8 cellular contexts compared by ENCODE assay signal in genomic region chr2:20224716-20225293, GRCh38. TPM values are rescaled to one million over a fixed set of nuclear protein-coding genes. Genes with fewer than 3 reads are reported as not detected.
DNase-seq lines count a peak whose midpoint lies in the region; ATAC-seq, FAIRE-seq and TF ChIP-seq lines count a peak whose summit lies in the region.

TSS of gene SDC1 (minus strand) at chr2:20225130. CDS start at chr2:20224867, 263 bp downstream.

- no peak for TF ChIP-seq CTCF in breast epithelium (IDR thresholded peaks at IDR 0.05)
- no peak for TF ChIP-seq CTCF in kidney (IDR thresholded peaks at IDR 0.05; ENCODE audit: borderline replicate concordance, extremely low read depth, insufficient read depth)

- no peak for FAIRE-seq in kidney (lab: Jason Lieb, UNC)

- DNase-seq in NCI-H524 (lab: John Stamatoyannopoulos, UW) (peak; percentile 50 to 61), NCI-H524 treated with DMSO at 0.1 percent for 48 hours (lab: John Stamatoyannopoulos, UW) (no peak), NCI-H526 treated with DMSO at 0.1 percent for 48 hours (lab: John Stamatoyannopoulos, UW) (peak; percentile 68), breast epithelium (ENCODE audit: low spot score in 2 of 2) (peak; percentile 52 to 56), kidney (peak; percentile 86), KG1 (lab: John Stamatoyannopoulos, UW) (no peak)
- no peak for DNase-seq in stimulated activated naive B cell treated with anti-CD40 and anti-IgM and Interleukin-4, amounts not matched to agents 10 μg/mL and 1 μg/mL and 100 μg/mL, for 72 hours

- no peaks in the 10 kb centered on the region for H3K27me3 ChIP-seq in breast epithelium

- no peak within 1 kb of the TSS for H3K27ac Mint-ChIP-seq in stimulated activated naive B cell treated with anti-CD40 and anti-IgM and Interleukin-4, amounts not matched to agents 10 μg/mL and 1 μg/mL and 100 μg/mL, for 72 hours

- peak; percentile 25 for ATAC-seq in HG02678 (IDR thresholded peaks at IDR 0.05; ENCODE audit: unreplicated experiment)
- ATAC-seq in stimulated activated naive B cell treated with anti-CD40 and anti-IgM and Interleukin-4, amounts not matched to agents 10 μg/mL and 1 μg/mL and 100 μg/mL, for 72 hours (replicated peaks): peak; percentile 39 to 41

- H3K4me1 ChIP-seq in breast epithelium (peaks cover 6 to 18% of the 10 kb centered on the region in 2 donors), kidney (ENCODE audit: control insufficient read depth in 1 of 2, insufficient read depth in 1 of 2, low read depth in 1 of 2, low read length in 2 of 2) (peaks cover 12 to 25% of the 10 kb centered on the region in 2 donors)

- no peaks in the 10 kb centered on the region for H3K36me3 Mint-ChIP-seq in stimulated activated naive B cell treated with anti-CD40 and anti-IgM and Interleukin-4, amounts not matched to agents 10 μg/mL and 1 μg/mL and 100 μg/mL, for 72 hours

- H3K36me3 ChIP-seq in breast epithelium (no peaks in the 10 kb centered on the region), kidney (ENCODE audit: control insufficient read depth in 1 of 2, insufficient read depth in 2 of 2, low read length in 2 of 2) (no peaks in the 10 kb centered on the region)

- no peaks in the 10 kb centered on the region for H3K9me3 Mint-ChIP-seq in stimulated activated naive B cell treated with anti-CD40 and anti-IgM and Interleukin-4, amounts not matched to agents 10 μg/mL and 1 μg/mL and 100 μg/mL, for 72 hours

- H3K27ac ChIP-seq in breast epithelium: peak within 1 kb of the TSS; percentile 94 to 95
- H3K27ac ChIP-seq in kidney (ENCODE audit: low read depth in 2 of 2, low read length in 2 of 2): peak within 1 kb of the TSS; percentile 82 to 84

- H3K4me3 ChIP-seq in breast epithelium (peak within 1 kb of the TSS; percentile 50 to 96 (median 77)), kidney (ENCODE audit: low read length in 2 of 2) (peak within 1 kb of the TSS; percentile 57 to 73)

- H3K27me3 Mint-ChIP-seq in stimulated activated naive B cell treated with anti-CD40 and anti-IgM and Interleukin-4, amounts not matched to agents 10 μg/mL and 1 μg/mL and 100 μg/mL, for 72 hours: peaks cover 44 to 63% of the 10 kb centered on the region in 2 donors

- no peak for TF ChIP-seq POLR2A in breast epithelium (IDR thresholded peaks at IDR 0.05)

- intact Hi-C loops in breast epithelium (cut with DNase I; ENCODE audit: low total_unique reads) (loop anchor here (5.0 kb wide), 1 partner anchor 993 kb away; no protein-coding TSS in a partner anchor), kidney (cut with DNase I) (no loop called here)

- H3K4me3 Mint-ChIP-seq in stimulated activated naive B cell treated with anti-CD40 and anti-IgM and Interleukin-4, amounts not matched to agents 10 μg/mL and 1 μg/mL and 100 μg/mL, for 72 hours: peak within 1 kb of the TSS; percentile 67 to 77

- peak within 1 kb of the TSS; percentile 43 to 76 for H3K9ac ChIP-seq in kidney (ENCODE audit: low read length in 2 of 2)

- peaks cover 8 to 22% of the 10 kb centered on the region in 2 donors for H3K4me1 Mint-ChIP-seq in stimulated activated naive B cell treated with anti-CD40 and anti-IgM and Interleukin-4, amounts not matched to agents 10 μg/mL and 1 μg/mL and 100 μg/mL, for 72 hours

- H3K9me3 ChIP-seq in breast epithelium (peaks cover 0 to 3% of the 10 kb centered on the region in 2 donors), kidney (ENCODE audit: control insufficient read depth in 1 of 2, low read length in 2 of 2) (no peaks in the 10 kb centered on the region)

RNA-seq across cellular contexts. Expression of gene SDC1, which starts in this region (rescaled TPM):
- total RNA-seq in breast epithelium (10 to 100 TPM in 2 of 3 donors, 1 to 10 TPM in 1; 2.6 to 51.8 (median 38.7) TPM), kidney (266 TPM)
- polyA plus RNA-seq in kidney (ENCODE audit: insufficient read depth, low read depth, low replicate concordance): 206 TPM

Comparison
In these comparisons a context has a peak if more than half of its experiments do, and no peak if none do; other contexts are left out.
1. DNase-seq: peak in NCI-H524 (2 of 2), NCI-H526 treated with DMSO at 0.1 percent for 48 hours (single experiment), breast epithelium (2 of 2) and kidney (single experiment); none in NCI-H524 treated with DMSO at 0.1 percent for 48 hours (single experiment), stimulated activated naive B cell treated with anti-CD40 and anti-IgM and Interleukin-4, amounts not matched to agents 10 μg/mL and 1 μg/mL and 100 μg/mL, for 72 hours (single experiment) and KG1 (single experiment).